Comparison of ENCODE assay signal across 18 cellular contexts in genomic region chr20:26308961-26309360, GRCh38.
A peak's percentile ranks its signal among the peaks of the same experiment; 100 is the strongest.
DNase-seq lines count a peak whose midpoint lies in the region; ATAC-seq and TF ChIP-seq lines count a peak whose summit lies in the region.
"Had no signal": no experiment of that assay in that cellular context is flagged by ENCODE, and none has a peak within 500 bp of the region (broad histone marks: within the 10 kb centered on the region; RNA-seq: fewer than 3 reads in every experiment).

No MANE protein-coding gene starts in this region.

- no peaks in the 10 kb centered on the region for H3F3A ChIP-seq in MM.1S (ENCODE audit: insufficient read depth, low read length)

- no peak for ATAC-seq in activated CD8-positive, alpha-beta T cell treated with anti-CD3 and anti-CD28 coated beads, Interleukin-2, amount 10 ng/mL, durations not matched to agents 7 days and 5 days
- peak; percentile 16 for ATAC-seq in naive thymus-derived CD4-positive, alpha-beta T cell
- no peak for ATAC-seq in GM18517 (IDR thresholded peaks at IDR 0.05; ENCODE audit: unreplicated experiment)
- ATAC-seq: K562 had no signal

- H3K9me3 ChIP-seq in MM.1S (replicated peaks; ENCODE audit: insufficient read depth, low read length) (no peaks in the 10 kb centered on the region), esophagus squamous epithelium (no peaks in the 10 kb centered on the region)
- no peaks in the 10 kb centered on the region for H3K9me3 ChIP-seq in naive thymus-derived CD4-positive, alpha-beta T cell (ENCODE audit: control insufficient read depth in 2 of 3, low read length in 3 of 3)
- H3K9me3 ChIP-seq: SJSA1 had no signal

- H3K79me2 ChIP-seq in MM.1S (ENCODE audit: low read length), result no peaks in the 10 kb centered on the region

- 63 to 81% methylated on average over 2 of the region's 2 CpGs for WGBS in esophagus squamous epithelium, 2 donors

- H3K9ac ChIP-seq in MM.1S (ENCODE audit: low read length), result no peak overlapping the region
- H3K9ac ChIP-seq: GM23248 had no signal

- no peak overlapping the region for H3K4me2 ChIP-seq in MM.1S (ENCODE audit: low read depth, low read length)
- H3K4me2 ChIP-seq: PC-9 had no signal

- POLR2A ChIA-PET in activated CD8-positive, alpha-beta T cell treated with anti-CD3 and anti-CD28 coated beads, Interleukin-2, amount 10 ng/mL, durations not matched to agents 7 days and 5 days (lab: Charles Lee), result no interaction called here
- POLR2A ChIA-PET in naive thymus-derived CD4-positive, alpha-beta T cell (lab: Charles Lee), result no interaction called here

- H3K36me3 ChIP-seq in MM.1S (replicated peaks; ENCODE audit: insufficient read depth, low read length) (no peaks in the 10 kb centered on the region), esophagus squamous epithelium (no peaks in the 10 kb centered on the region)
- no peaks in the 10 kb centered on the region for H3K36me3 ChIP-seq in naive thymus-derived CD4-positive, alpha-beta T cell (ENCODE audit: control insufficient read depth in 2 of 3, insufficient read depth in 3 of 3, low read length in 3 of 3)
- H3K36me3 ChIP-seq: SJSA1 had no signal

- H3K27me3 Mint-ChIP-seq in activated naive CD4-positive, alpha-beta T cell treated with anti-CD3 and anti-CD28 coated beads, Interleukin-2, amount 10 ng/mL, durations not matched to agents 7 days and 5 days, result no peaks in the 10 kb centered on the region
- no peaks in the 10 kb centered on the region for H3K27me3 Mint-ChIP-seq in activated CD8-positive, alpha-beta T cell treated with anti-CD3 and anti-CD28 coated beads, Interleukin-2, amount 10 ng/mL, durations not matched to agents 7 days and 5 days (ENCODE audit: low read depth)
- no peaks in the 10 kb centered on the region for H3K27me3 Mint-ChIP-seq in naive thymus-derived CD4-positive, alpha-beta T cell

- H3K27me3 ChIP-seq in MM.1S (replicated peaks; ENCODE audit: insufficient read depth, low read length) (no peaks in the 10 kb centered on the region), esophagus squamous epithelium (no peaks in the 10 kb centered on the region)
- H3K27me3 ChIP-seq in naive thymus-derived CD4-positive, alpha-beta T cell (ENCODE audit: control insufficient read depth in 2 of 2, insufficient read depth in 2 of 2, low read length in 2 of 2), result no peaks in the 10 kb centered on the region
- H3K27me3 ChIP-seq: SJSA1 had no signal

- CTCF ChIA-PET in activated naive CD4-positive, alpha-beta T cell treated with anti-CD3 and anti-CD28 coated beads, Interleukin-2, amount 10 ng/mL, durations not matched to agents 7 days and 5 days (lab: Charles Lee), result no interaction called here
- CTCF ChIA-PET in activated CD8-positive, alpha-beta T cell treated with anti-CD3 and anti-CD28 coated beads, Interleukin-2, amount 10 ng/mL, durations not matched to agents 7 days and 5 days (lab: Charles Lee), result no interaction called here
- CTCF ChIA-PET in naive thymus-derived CD4-positive, alpha-beta T cell (lab: Charles Lee), result no interaction called here

- TF ChIP-seq CTCF in MM.1S (IDR thresholded peaks at IDR 0.05; ENCODE audit: low read length) (no peak), esophagus squamous epithelium (IDR thresholded peaks at IDR 0.05) (no peak)

- peaks cover 74% of the 10 kb centered on the region for H3K4me1 Mint-ChIP-seq in activated naive CD4-positive, alpha-beta T cell treated with anti-CD3 and anti-CD28 coated beads, Interleukin-2, amount 10 ng/mL, durations not matched to agents 7 days and 5 days
- H3K4me1 Mint-ChIP-seq in activated CD8-positive, alpha-beta T cell treated with anti-CD3 and anti-CD28 coated beads, Interleukin-2, amount 10 ng/mL, durations not matched to agents 7 days and 5 days (ENCODE audit: low read depth), result peaks cover 60% of the 10 kb centered on the region
- peaks cover 17 to 79% (median 74%) of the 10 kb centered on the region in 7 donors for H3K4me1 Mint-ChIP-seq in naive thymus-derived CD4-positive, alpha-beta T cell

- peaks cover 75% of the 10 kb centered on the region for H3K36me3 Mint-ChIP-seq in activated naive CD4-positive, alpha-beta T cell treated with anti-CD3 and anti-CD28 coated beads, Interleukin-2, amount 10 ng/mL, durations not matched to agents 7 days and 5 days
- peaks cover 75% of the 10 kb centered on the region for H3K36me3 Mint-ChIP-seq in activated CD8-positive, alpha-beta T cell treated with anti-CD3 and anti-CD28 coated beads, Interleukin-2, amount 10 ng/mL, durations not matched to agents 7 days and 5 days (ENCODE audit: low read depth)
- H3K36me3 Mint-ChIP-seq in naive thymus-derived CD4-positive, alpha-beta T cell, result peaks cover 0 to 56% (median 5%) of the 10 kb centered on the region in 5 donors

- H3K9me2 ChIP-seq in MM.1S (replicated peaks; ENCODE audit: insufficient read depth, low read length), result no peaks in the 10 kb centered on the region

- H3K4me3 ChIP-seq in MM.1S (ENCODE audit: low read length) (no peak overlapping the region), esophagus squamous epithelium (no peak overlapping the region)
- peak overlapping the region; percentile 7 for H3K4me3 ChIP-seq in naive thymus-derived CD4-positive, alpha-beta T cell (ENCODE audit: low read length)
- H3K4me3 ChIP-seq: GM23248, K562, PC-9, SJSA1 had no signal

- peak overlapping the region; percentile 95 for H3K27ac Mint-ChIP-seq in activated naive CD4-positive, alpha-beta T cell treated with anti-CD3 and anti-CD28 coated beads, Interleukin-2, amount 10 ng/mL, durations not matched to agents 7 days and 5 days
- peak overlapping the region; percentile 89 for H3K27ac Mint-ChIP-seq in activated CD8-positive, alpha-beta T cell treated with anti-CD3 and anti-CD28 coated beads, Interleukin-2, amount 10 ng/mL, durations not matched to agents 7 days and 5 days
- H3K27ac Mint-ChIP-seq in naive thymus-derived CD4-positive, alpha-beta T cell, result peak overlapping the region; percentile 56 to 96 (median 80)

- H3K27ac ChIP-seq in MM.1S (ENCODE audit: low read length), result peak overlapping the region; percentile 7; the same call in 1 of the 2 replicates
- H3K27ac ChIP-seq in naive thymus-derived CD4-positive, alpha-beta T cell (ENCODE audit: low read depth, low read length), result no peak overlapping the region
- no peak overlapping the region for H3K27ac ChIP-seq in esophagus squamous epithelium
- H3K27ac ChIP-seq: GM23248, PC-9, SJSA1 had no signal

- H4K20me1 ChIP-seq in MM.1S (ENCODE audit: insufficient read depth, low read length), result no peaks in the 10 kb centered on the region

- 0 out of 2 replicates have a peak, but pooled peaks cover 5% of the 10 kb centered on the region for H3K4me1 ChIP-seq in MM.1S (ENCODE audit: low read length)
- peaks cover 0 to 48% of the 10 kb centered on the region in 2 donors for H3K4me1 ChIP-seq in naive thymus-derived CD4-positive, alpha-beta T cell (ENCODE audit: control insufficient read depth in 2 of 2, insufficient read depth in 2 of 2, low read length in 2 of 2)
- no peaks in the 10 kb centered on the region for H3K4me1 ChIP-seq in esophagus squamous epithelium
- H3K4me1 ChIP-seq: SJSA1 had no signal

- no peak overlapping the region for H2AFZ ChIP-seq in MM.1S (ENCODE audit: low read length)
- H2AFZ ChIP-seq: GM23248, PC-9 had no signal

- intact Hi-C loops in naive thymus-derived CD4-positive, alpha-beta T cell (cut with micrococcal nuclease), result loop anchor here (5.0 kb wide), 1 partner anchor 33 kb away; no protein-coding TSS in a partner anchor
- intact Hi-C loops in esophagus squamous epithelium (cut with DNase I), result no loop called here

- TF ChIP-seq POLR2A in esophagus squamous epithelium (IDR thresholded peaks at IDR 0.05), result no peak

- DNase-seq in activated naive CD4-positive, alpha-beta T cell treated with anti-CD3 and anti-CD28 coated beads, Interleukin-2, amount 10 ng/mL, durations not matched to agents 7 days and 5 days, result no peak
- DNase-seq in activated naive CD4-positive, alpha-beta T cell treated with Interleukin-2 at 50 U/mL for 16 hours, result no peak
- DNase-seq in MM.1S (no peak), esophagus squamous epithelium (lab: John Stamatoyannopoulos, UW) (no peak), NCI-H2227 treated with DMSO at 0.1 percent for 48 hours (lab: John Stamatoyannopoulos, UW) (no peak)
- no peak for DNase-seq in activated CD8-positive, alpha-beta T cell treated with anti-CD3 and anti-CD28 coated beads, Interleukin-2, amount 10 ng/mL, durations not matched to agents 7 days and 5 days
- DNase-seq in naive thymus-derived CD4-positive, alpha-beta T cell, result peak in 5 of 9 donors; percentile 25 to 53 (median 38)
- DNase-seq: DMS79 treated with DMSO at 0.1 percent for 48 hours, GM23248, HCEC 1CT, NCI-H1048, NCI-H2081 treated with DMSO at 0.1 percent for 48 hours, NCI-H510A treated with DMSO at 0.1 percent for 48 hours, NCI-H82, PC-9 had no signal

- peak overlapping the region; percentile 37 for H3K4me3 Mint-ChIP-seq in activated naive CD4-positive, alpha-beta T cell treated with anti-CD3 and anti-CD28 coated beads, Interleukin-2, amount 10 ng/mL, durations not matched to agents 7 days and 5 days
- peak overlapping the region; percentile 15 for H3K4me3 Mint-ChIP-seq in activated CD8-positive, alpha-beta T cell treated with anti-CD3 and anti-CD28 coated beads, Interleukin-2, amount 10 ng/mL, durations not matched to agents 7 days and 5 days
- peak overlapping the region; percentile 23 to 75 (median 67) for H3K4me3 Mint-ChIP-seq in naive thymus-derived CD4-positive, alpha-beta T cell

- peaks cover 61% of the 10 kb centered on the region for H3K9me3 Mint-ChIP-seq in activated naive CD4-positive, alpha-beta T cell treated with anti-CD3 and anti-CD28 coated beads, Interleukin-2, amount 10 ng/mL, durations not matched to agents 7 days and 5 days
- H3K9me3 Mint-ChIP-seq in activated CD8-positive, alpha-beta T cell treated with anti-CD3 and anti-CD28 coated beads, Interleukin-2, amount 10 ng/mL, durations not matched to agents 7 days and 5 days (ENCODE audit: insufficient read depth), result peaks cover 55% of the 10 kb centered on the region
- peaks cover 0 to 29% (median 4%) of the 10 kb centered on the region in 11 donors for H3K9me3 Mint-ChIP-seq in naive thymus-derived CD4-positive, alpha-beta T cell

Comparison
In these comparisons a context has a peak if more than half of its experiments do, and no peak if none do; other contexts are left out.
1. DNase-seq: peak in naive thymus-derived CD4-positive, alpha-beta T cell (5 of 9); none in activated naive CD4-positive, alpha-beta T cell treated with anti-CD3 and anti-CD28 coated beads, Interleukin-2, amount 10 ng/mL, durations not matched to agents 7 days and 5 days (single experiment), activated naive CD4-positive, alpha-beta T cell treated with Interleukin-2 at 50 U/mL for 16 hours (single experiment), MM.1S (single experiment), activated CD8-positive, alpha-beta T cell treated with anti-CD3 and anti-CD28 coated beads, Interleukin-2, amount 10 ng/mL, durations not matched to agents 7 days and 5 days (single experiment), esophagus squamous epithelium (single experiment) and NCI-H2227 treated with DMSO at 0.1 percent for 48 hours (single experiment).
2. H3K4me3 Mint-ChIP-seq: peak in every context shown above with its lines; median percentile 67 in naive thymus-derived CD4-positive, alpha-beta T cell; 37 in activated naive CD4-positive, alpha-beta T cell treated with anti-CD3 and anti-CD28 coated beads, Interleukin-2, amount 10 ng/mL, durations not matched to agents 7 days and 5 days; 15 in activated CD8-positive, alpha-beta T cell treated with anti-CD3 and anti-CD28 coated beads, Interleukin-2, amount 10 ng/mL, durations not matched to agents 7 days and 5 days.
3. Peak in every context shown above with its lines, with median percentiles within 50 percentile points of each other: H3K27ac Mint-ChIP-seq.